ENCODE assay signal across 22 cellular contexts in genomic region chr1:30803562-30803961, GRCh38. TPM values are rescaled to one million over a fixed set of nuclear protein-coding genes. Genes with fewer than 3 reads are reported as not detected.
"Had no signal": no experiment of that assay in that cellular context is flagged by ENCODE, and none has a peak within 500 bp of the region (broad histone marks: within the 10 kb centered on the region; RNA-seq: fewer than 3 reads in every experiment).

No MANE protein-coding gene starts in this region.

- H3K27ac ChIP-seq: esophagus squamous epithelium, gastroesophageal sphincter, pancreas, tibial artery, upper lobe of right lung, vagina had no signal

- H3K27me3 ChIP-seq: gastroesophageal sphincter, pancreas, vagina had no signal

- H3K4me3 ChIP-seq: esophagus squamous epithelium, gastroesophageal sphincter, pancreas, smooth muscle cell, tibial artery, upper lobe of right lung, vagina had no signal

- H3K36me3 ChIP-seq: esophagus squamous epithelium, gastroesophageal sphincter, pancreas, tibial artery, upper lobe of right lung, vagina had no signal

- H3K9me3 ChIP-seq: esophagus squamous epithelium, gastroesophageal sphincter, pancreas, tibial artery, upper lobe of right lung, vagina had no signal

- FAIRE-seq: colon, pancreas had no signal

- H3K4me2 ChIP-seq: smooth muscle cell had no signal

- DNase-seq: dermis blood vessel endothelial cell; esophagus squamous epithelium; foreskin fibroblast; glutamatergic neuron; immature natural killer cell; left colon; naive B cell; nephron progenitor cell; nucleus accumbens; pancreas; right cardiac atrium; stimulated activated CD4-positive, alpha-beta T cell treated with anti-CD3 and anti-CD28 coated beads, Interleukin-4, amount 100 ng/mL, for 1 hour; stimulated activated CD8-positive, alpha-beta memory T cell treated with anti-CD3 and anti-CD28 coated beads, Interleukin-4, amount 100 ng/mL, for 48 hours; stimulated activated naive CD8-positive, alpha-beta T cell treated with anti-CD3 and anti-CD28 coated beads, Interleukin-15, Interleukin-2, amounts not matched to agents 100 U/mL and 50 U/mL, for 24 hours; tibial artery; upper lobe of right lung had no signal

- ATAC-seq: gastroesophageal sphincter; left colon; pancreas; right cardiac atrium; stimulated activated effector memory CD8-positive, alpha-beta T cell treated with anti-CD3 and anti-CD28 coated beads, Interleukin-12 subunit alpha, Interleukin-12 subunit beta, amount 100 ng/mL, for 72 hours; stimulated activated naive CD8-positive, alpha-beta T cell treated with anti-CD3 and anti-CD28 coated beads, Interleukin-15, Interleukin-2, amounts not matched to agents 100 U/mL and 50 U/mL, for 24 hours; upper lobe of right lung had no signal

RNA-seq across cellular contexts. Expression of gene LAPTM5, which starts 46.0 kb away (rescaled TPM):
- total RNA-seq: progenitor cell of endocrine pancreas had no signal
